In genomic region chr11:108246309-108246708, GRCh38 we compare ENCODE assay signal across 12 cellular contexts.
"Had no signal": no experiment of that assay in that cellular context is flagged by ENCODE, and none has a peak within 500 bp of the region (broad histone marks: within the 10 kb centered on the region; RNA-seq: fewer than 3 reads in every experiment).

No MANE protein-coding gene starts in this region.

- FAIRE-seq: colon had no signal

- H3K27me3 ChIP-seq: esophagus muscularis mucosa, suprapubic skin had no signal

- H3K4me1 ChIP-seq: esophagus muscularis mucosa, suprapubic skin had no signal

- H3K4me3 ChIP-seq: esophagus muscularis mucosa, suprapubic skin had no signal

- H3K27ac ChIP-seq: esophagus muscularis mucosa, suprapubic skin had no signal

- ATAC-seq: SK-N-SH treated with all-trans-retinoic acid at 6 μM for 48 hours had no signal

- DNase-seq: activated CD4-positive, alpha-beta T cell treated with anti-CD3 and anti-CD28 coated beads for 48 hours; activated effector memory CD4-positive, alpha-beta T cell treated with Interleukin-2 at 50 U/mL for 16 hours; islet precursor cell; mammary epithelial cell; retina; stimulated activated CD4-positive, alpha-beta T cell treated with anti-CD3 and anti-CD28 coated beads, Interleukin-4, amount 100 ng/mL, for 1 hour; stimulated activated naive CD4-positive, alpha-beta T cell treated with Interleukin-2 at 50 U/mL for 16 hours; trophoblast cell had no signal

- H3K9me3 ChIP-seq: esophagus muscularis mucosa, suprapubic skin had no signal
